8 cellular contexts compared by ENCODE assay signal in the genomic region with DNA sequence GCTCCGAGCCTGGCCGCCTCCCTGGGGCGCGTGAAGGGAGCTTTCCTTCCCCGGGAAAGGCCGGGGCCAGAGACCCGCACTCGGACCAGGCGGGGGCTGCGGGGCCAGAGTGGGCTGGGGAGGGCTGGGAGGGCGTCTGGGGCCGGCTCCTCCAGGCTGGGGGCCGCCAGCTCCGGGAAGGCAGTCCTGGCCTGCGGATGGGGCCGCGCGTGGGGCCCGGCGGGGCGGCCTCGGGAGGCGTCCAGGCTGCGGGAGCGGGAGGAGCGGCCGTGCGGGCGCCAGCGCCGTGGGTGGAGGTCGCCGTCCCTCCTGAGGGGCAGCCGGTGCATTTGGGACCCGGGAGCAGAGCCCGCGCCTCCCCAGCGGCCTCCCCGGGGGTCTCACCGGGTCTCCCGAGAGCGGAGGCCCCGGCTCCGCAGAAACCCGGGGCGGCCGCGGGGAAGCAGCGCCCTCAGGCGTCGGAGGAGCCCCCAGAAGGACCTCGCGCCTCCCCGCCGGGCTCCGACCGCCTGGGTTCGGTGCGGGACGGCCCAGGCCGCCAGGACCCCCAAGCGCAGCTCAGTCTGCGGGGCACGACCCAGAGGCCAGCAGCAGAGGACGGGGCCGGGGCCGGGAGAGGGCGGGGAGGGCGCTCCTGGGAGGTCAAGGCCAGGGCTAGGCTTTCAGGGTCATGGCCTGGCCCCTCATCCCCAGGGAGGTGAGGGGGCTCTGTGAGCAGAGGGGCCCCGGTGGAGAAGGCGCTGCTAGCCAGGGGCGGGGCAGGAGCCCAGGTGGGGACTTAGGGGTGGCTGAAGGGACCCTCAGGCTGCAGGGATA. TPM values are rescaled to one million over a fixed set of nuclear protein-coding genes. Genes with fewer than 3 reads are reported as not detected.
A peak's percentile ranks its signal among the peaks of the same experiment; 100 is the strongest.
DNase-seq lines count a peak whose midpoint lies in the region; ATAC-seq and TF ChIP-seq lines count a peak whose summit lies in the region.

No MANE protein-coding gene starts in this region.

- H3K4me1 ChIP-seq in GM23248 (ENCODE audit: insufficient read depth) (peaks cover 30% of the 10 kb centered on the region), colonic mucosa (peaks cover 10% of the 10 kb centered on the region), mesendoderm (ENCODE audit: control insufficient read depth, low read depth, low read length) (peaks cover 6% of the 10 kb centered on the region), subcutaneous abdominal adipose tissue (ENCODE audit: control insufficient read depth in 5 of 5, insufficient read depth in 5 of 5, low read length in 5 of 5) (peaks cover 1 to 38% (median 29%) of the 10 kb centered on the region in 5 donors)

- DNase-seq in 8988T (peak; percentile 87), GM23248 (peak; percentile 72), WTC11 (ENCODE audit: low spot score) (no peak), colonic mucosa (no peak), mesendoderm (no peak)

- H3K4me3 ChIP-seq in GM23248: peak overlapping the region; percentile 67
- peak overlapping the region; percentile 44 for H3K4me3 ChIP-seq in colonic mucosa
- H3K4me3 ChIP-seq in mesendoderm (ENCODE audit: low read length): no peak overlapping the region
- H3K4me3 ChIP-seq in subcutaneous abdominal adipose tissue (ENCODE audit: low read depth in 1 of 5, low read length in 5 of 5): peak overlapping the region in 3 of 5 donors; percentile 24 to 57 (median 38)

- H2AFZ ChIP-seq in GM23248: peak overlapping the region; percentile 49

- H3K27ac ChIP-seq in GM23248 (no peak overlapping the region), colonic mucosa (no peak overlapping the region), mesendoderm (ENCODE audit: low read depth, low read length) (no peak overlapping the region), subcutaneous abdominal adipose tissue (ENCODE audit: low read depth, low read length) (no peak overlapping the region)

- no peak overlapping the region for H2AK5ac ChIP-seq in mesendoderm (ENCODE audit: low read length)

- intact Hi-C loops in colonic mucosa (cut with DNase I): loop anchor here (2.0 kb wide), 1 partner anchor 42 kb away; no protein-coding TSS in a partner anchor

- H3K18ac ChIP-seq in mesendoderm (ENCODE audit: low read length): peak overlapping the region; percentile 9

- no peaks in the 10 kb centered on the region for H3K36me3 ChIP-seq in GM23248 (ENCODE audit: low read depth)
- H3K36me3 ChIP-seq in colonic mucosa: no peaks in the 10 kb centered on the region
- no peaks in the 10 kb centered on the region for H3K36me3 ChIP-seq in mesendoderm (ENCODE audit: control insufficient read depth, insufficient read depth, low read length)
- no peaks in the 10 kb centered on the region for H3K36me3 ChIP-seq in subcutaneous abdominal adipose tissue (ENCODE audit: control insufficient read depth in 5 of 5, insufficient read depth in 5 of 5, low read length in 5 of 5)

- no peak overlapping the region for H3K4ac ChIP-seq in mesendoderm (ENCODE audit: low read depth, low read length)

- peak overlapping the region; percentile 42 for H3K9ac ChIP-seq in GM23248
- peak overlapping the region in 1 of 2 donors; percentile 24 for H3K9ac ChIP-seq in colonic mucosa (ENCODE audit: low read depth in 2 of 2, low read length in 2 of 2)
- H3K9ac ChIP-seq in mesendoderm (ENCODE audit: low read length): no peak overlapping the region
- peak overlapping the region in 1 of 5 donors; percentile 32 for H3K9ac ChIP-seq in subcutaneous abdominal adipose tissue (ENCODE audit: low read length in 5 of 5)

- H3F3A ChIP-seq in GM23248 (ENCODE audit: insufficient read depth): peaks cover 14% of the 10 kb centered on the region

- no peaks in the 10 kb centered on the region for H3K9me3 Mint-ChIP-seq in WTC11

- peaks cover 28% of the 10 kb centered on the region for H3K4me1 Mint-ChIP-seq in WTC11

- no peak overlapping the region for H4K5ac ChIP-seq in mesendoderm (ENCODE audit: low read length)

- in situ Hi-C loops in GM23248 (cut with MboI): loop anchor here (10.0 to 25.0 kb wide), 2 partner anchors 128 to 420 kb away; a partner anchor contains a TSS

- CTCF ChIA-PET in WTC11 (lab: Charles Lee): interaction anchor here (0.6 to 2.3 kb wide), 15 partner anchors 17 to 221 kb away, joined by 3 to 10 read pairs (median 5); a partner anchor contains a TSS

- H3K4me3 Mint-ChIP-seq in WTC11: peak overlapping the region; percentile 40

- H3K9me3 ChIP-seq in GM23248 (ENCODE audit: low read depth) (no peaks in the 10 kb centered on the region), colonic mucosa (no peaks in the 10 kb centered on the region), subcutaneous abdominal adipose tissue (ENCODE audit: control insufficient read depth in 5 of 5, low read length in 5 of 5) (peaks cover 0 to 6% (median 5%) of the 10 kb centered on the region in 5 donors)

- no peak overlapping the region for H3K23ac ChIP-seq in mesendoderm (ENCODE audit: low read length)

- peak; percentile 21 for ATAC-seq in WTC11
- no peak for ATAC-seq in HG03565 (IDR thresholded peaks at IDR 0.05; ENCODE audit: unreplicated experiment)
- no peak for ATAC-seq in GM19455 (IDR thresholded peaks at IDR 0.05; ENCODE audit: unreplicated experiment)

- H3K27ac Mint-ChIP-seq in WTC11: no peak overlapping the region

- H3K9me2 ChIP-seq in GM23248 (ENCODE audit: insufficient read depth): no peaks in the 10 kb centered on the region

- H4K8ac ChIP-seq in mesendoderm (ENCODE audit: low read depth, low read length): no peak overlapping the region

- POLR2A ChIA-PET in WTC11 (lab: Charles Lee): no interaction called here

- H2BK15ac ChIP-seq in mesendoderm (replicated peaks; ENCODE audit: low read depth): no peak overlapping the region

- no peaks in the 10 kb centered on the region for H3K27me3 ChIP-seq in GM23248 (replicated peaks; ENCODE audit: insufficient read depth)
- peaks cover 39% of the 10 kb centered on the region for H3K27me3 ChIP-seq in colonic mucosa
- H3K27me3 ChIP-seq in mesendoderm (ENCODE audit: insufficient read depth, low read length, poor library complexity): peaks cover 26% of the 10 kb centered on the region
- peaks cover 7 to 51% (median 25%) of the 10 kb centered on the region in 5 donors for H3K27me3 ChIP-seq in subcutaneous abdominal adipose tissue (ENCODE audit: control insufficient read depth in 5 of 5, insufficient read depth in 4 of 5, low read length in 5 of 5)

- peak overlapping the region; percentile 60 for H3K4me2 ChIP-seq in GM23248 (ENCODE audit: unreplicated experiment)
- H3K4me2 ChIP-seq in mesendoderm (ENCODE audit: low read length): no peak overlapping the region

- TF ChIP-seq CTCF in WTC11 (IDR thresholded peaks at IDR 0.05): no peak
- peak; percentile 53 for TF ChIP-seq CTCF in colonic mucosa (IDR thresholded peaks at IDR 0.05)

- no peak overlapping the region for H2BK5ac ChIP-seq in mesendoderm (ENCODE audit: low read length)

- no peaks in the 10 kb centered on the region for H3K36me3 Mint-ChIP-seq in WTC11

- 5 to 6% methylated on average over 29 to 61 of the region's 72 CpGs for WGBS in GM23248 (ENCODE audit: low coverage in 1 of 2, low lambda C conversion rate in 2 of 2, missing lambda C conversion rate in 2 of 2), 2 experiments
- WGBS in mesendoderm (ENCODE audit: extremely low coverage, insufficient coverage, low lambda C conversion rate): no CpG with 5 or more reads among the region's 72 CpGs

- H3K79me2 ChIP-seq in GM23248 (ENCODE audit: insufficient read depth): no peaks in the 10 kb centered on the region
- no peaks in the 10 kb centered on the region for H3K79me2 ChIP-seq in mesendoderm (ENCODE audit: control insufficient read depth, insufficient read depth, low read length)

- no peaks in the 10 kb centered on the region for H3K79me1 ChIP-seq in mesendoderm (ENCODE audit: low read length)

- H3K56ac ChIP-seq in mesendoderm (ENCODE audit: low read length): peak overlapping the region; percentile 47

- H2BK120ac ChIP-seq in mesendoderm (ENCODE audit: low read depth, low read length): no peak overlapping the region

- H4K20me1 ChIP-seq in GM23248 (ENCODE audit: insufficient read depth): no peaks in the 10 kb centered on the region

- H3K27me3 Mint-ChIP-seq in WTC11 (ENCODE audit: low read depth): peaks cover 64% of the 10 kb centered on the region

TF ChIP-seq in WTC11, 78 proteins besides CTCF, POLR2A, EP300 and RAD21 (continues in another document):
- TF ChIP-seq FOXJ3 (CRISPR knock-in tag; IDR thresholded peaks at IDR 0.05; ENCODE audit: borderline replicate concordance): no peak
- TF ChIP-seq, protein P1, sequence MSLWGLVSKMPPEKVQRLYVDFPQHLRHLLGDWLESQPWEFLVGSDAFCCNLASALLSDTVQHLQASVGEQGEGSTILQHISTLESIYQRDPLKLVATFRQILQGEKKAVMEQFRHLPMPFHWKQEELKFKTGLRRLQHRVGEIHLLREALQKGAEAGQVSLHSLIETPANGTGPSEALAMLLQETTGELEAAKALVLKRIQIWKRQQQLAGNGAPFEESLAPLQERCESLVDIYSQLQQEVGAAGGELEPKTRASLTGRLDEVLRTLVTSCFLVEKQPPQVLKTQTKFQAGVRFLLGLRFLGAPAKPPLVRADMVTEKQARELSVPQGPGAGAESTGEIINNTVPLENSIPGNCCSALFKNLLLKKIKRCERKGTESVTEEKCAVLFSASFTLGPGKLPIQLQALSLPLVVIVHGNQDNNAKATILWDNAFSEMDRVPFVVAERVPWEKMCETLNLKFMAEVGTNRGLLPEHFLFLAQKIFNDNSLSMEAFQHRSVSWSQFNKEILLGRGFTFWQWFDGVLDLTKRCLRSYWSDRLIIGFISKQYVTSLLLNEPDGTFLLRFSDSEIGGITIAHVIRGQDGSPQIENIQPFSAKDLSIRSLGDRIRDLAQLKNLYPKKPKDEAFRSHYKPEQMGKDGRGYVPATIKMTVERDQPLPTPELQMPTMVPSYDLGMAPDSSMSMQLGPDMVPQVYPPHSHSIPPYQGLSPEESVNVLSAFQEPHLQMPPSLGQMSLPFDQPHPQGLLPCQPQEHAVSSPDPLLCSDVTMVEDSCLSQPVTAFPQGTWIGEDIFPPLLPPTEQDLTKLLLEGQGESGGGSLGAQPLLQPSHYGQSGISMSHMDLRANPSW (CRISPR knock-in tag; conservative IDR thresholded peaks at IDR 0.05; ENCODE audit: low read depth): no peak

RNA-seq across cellular contexts. Expression of a gene that starts 7.3 kb away (rescaled TPM):
- total RNA-seq in GM23248 (2014; rRNA removed; shearing (Covaris generic)): 25.6 and 34.3 TPM in 2 replicates
- polyA plus RNA-seq in GM23248 (2016; fragmentation: Nextera tagmentation; extraction: Ambion mirVana): 34.4 and 35.8 TPM in 2 replicates
- total RNA-seq in WTC11 (2021): 72.8 to 81.0 TPM (median 77.2 TPM) in 3 replicates
- 10 to 100 TPM; 30.6 to 50.1 TPM for total RNA-seq in colonic mucosa
- 45.5 TPM for polyA plus RNA-seq in mesendoderm (2013, experiment 1 of 2)
- polyA plus RNA-seq in mesendoderm (2013, experiment 2 of 2): 43.5 TPM

RNA-seq across cellular contexts. Expression of a gene that starts 11.9 kb away (rescaled TPM):
- total RNA-seq in GM23248 (2014; rRNA removed; shearing (Covaris generic)): 1.3 and 2.1 TPM in 2 replicates
- polyA plus RNA-seq in GM23248 (2016; fragmentation: Nextera tagmentation; extraction: Ambion mirVana): 2.2 and 2.7 TPM in 2 replicates
- total RNA-seq in WTC11 (2021) (1.0 to 1.5 TPM (median 1.5 TPM) in 3 replicates), colonic mucosa (10 to 100 TPM; 13.1 to 27.1 TPM)
- polyA plus RNA-seq in mesendoderm (2013, experiment 1 of 2): 1.0 TPM
- polyA plus RNA-seq in mesendoderm (2013, experiment 2 of 2): 1.1 TPM

RNA-seq across cellular contexts. Expression of a gene that starts 59.1 kb away (rescaled TPM):
- 680 and 814 TPM in 2 replicates for total RNA-seq in GM23248 (2014; rRNA removed; shearing (Covaris generic))
- 676 and 703 TPM in 2 replicates for polyA plus RNA-seq in GM23248 (2016; fragmentation: Nextera tagmentation; extraction: Ambion mirVana)
- total RNA-seq in WTC11 (2021): 96.0 to 117 TPM (median 112 TPM) in 3 replicates
- 100 to 1,000 TPM; 218 to 414 TPM for total RNA-seq in colonic mucosa
- polyA plus RNA-seq in mesendoderm (2013, experiment 1 of 2): 106 TPM
- 104 TPM for polyA plus RNA-seq in mesendoderm (2013, experiment 2 of 2)

Comparison
In these comparisons a context has a peak if more than half of its experiments do, and no peak if none do; other contexts are left out.
1. DNase-seq: peak in 8988T (single experiment) and GM23248 (single experiment); none in WTC11 (single experiment), colonic mucosa (single experiment) and mesendoderm (single experiment).